In genomic region chr22:20112623-20113511, GRCh38 we compare ENCODE assay signal across 1 cellular context.
A peak's percentile ranks its signal among the peaks of the same experiment; 100 is the strongest.
TF ChIP-seq lines count a peak whose summit lies in the region.

No MANE protein-coding gene starts in this region.

TF ChIP-seq in H1, 55 proteins besides CTCF, POLR2A, EP300 and RAD21:
- TF ChIP-seq KDM4A (IDR thresholded peaks at IDR 0.05; ENCODE audit: low read depth, low read length, severe bottlenecking) (no peak), NANOG (IDR thresholded peaks at IDR 0.05; ENCODE audit: insufficient read depth, low read depth, low read length, poor library complexity, severe bottlenecking) (no peak), POLR2AphosphoS5 (IDR thresholded peaks at IDR 0.05; ENCODE audit: low read depth, low read length) (peak; percentile 75)
